2 cellular contexts compared by ENCODE assay signal in genomic region chr9:70398145-70398556, GRCh38.
TF ChIP-seq lines count a peak whose summit lies in the region.

No MANE protein-coding gene starts in this region.

TF ChIP-seq in liver, 16 proteins besides CTCF, POLR2A, EP300 and RAD21 (continued from another document):
- TF ChIP-seq MAX (IDR thresholded peaks at IDR 0.05) (peak; percentile 13), ATF3 (IDR thresholded peaks at IDR 0.05) (no peak), SP1 (IDR thresholded peaks at IDR 0.05) (peak; percentile 23), REST (IDR thresholded peaks at IDR 0.05) (peak; percentile 80)

TF ChIP-seq in HepG2, 621 proteins besides CTCF, POLR2A, EP300 and RAD21 (continued from another document):
- TF ChIP-seq ELF4 (CRISPR knock-in tag; IDR thresholded peaks at IDR 0.05; ENCODE audit: borderline replicate concordance), result no peak
- no peak for TF ChIP-seq ZNF207 (IDR thresholded peaks at IDR 0.05; ENCODE audit: borderline replicate concordance)
- TF ChIP-seq PPARG (CRISPR knock-in tag; conservative IDR thresholded peaks at IDR 0.05), result no peak
- no peak for TF ChIP-seq ZNF619 (CRISPR knock-in tag; IDR thresholded peaks at IDR 0.05)
- no peak for TF ChIP-seq FOXM1 (CRISPR knock-in tag; IDR thresholded peaks at IDR 0.05)
- no peak for TF ChIP-seq ZNF557 (CRISPR knock-in tag; IDR thresholded peaks at IDR 0.05)
- no peak for TF ChIP-seq THAP7 (CRISPR knock-in tag; IDR thresholded peaks at IDR 0.05)
- no peak for TF ChIP-seq ZBTB49 (CRISPR knock-in tag; IDR thresholded peaks at IDR 0.05; ENCODE audit: borderline replicate concordance)
- no peak for TF ChIP-seq ZBTB26 (CRISPR knock-in tag; IDR thresholded peaks at IDR 0.05; ENCODE audit: borderline replicate concordance)
- no peak for TF ChIP-seq ISL2 (CRISPR knock-in tag; IDR thresholded peaks at IDR 0.05)
